8 cellular contexts compared by ENCODE assay signal in the genomic region with DNA sequence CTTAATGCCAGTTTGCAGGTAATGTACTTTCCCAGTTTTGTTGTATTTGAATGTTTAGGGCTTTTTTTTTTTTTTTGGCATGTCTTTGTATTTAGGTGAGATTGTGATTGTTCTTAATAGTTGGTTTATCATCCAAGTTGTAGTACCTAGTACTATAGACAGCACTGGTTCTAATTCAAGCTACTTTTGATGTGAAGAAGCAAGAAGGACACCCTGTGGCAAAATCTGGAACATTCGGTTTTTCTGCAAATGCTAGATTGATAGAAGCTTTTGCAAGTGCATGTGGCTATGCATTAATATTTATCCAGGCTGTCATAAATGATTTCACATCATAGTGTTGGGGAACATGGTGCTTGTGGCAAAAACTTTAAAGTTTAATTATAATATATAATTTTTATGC.
A peak's percentile ranks its signal among the peaks of the same experiment; 100 is the strongest.
DNase-seq lines count a peak whose midpoint lies in the region; ATAC-seq, FAIRE-seq and TF ChIP-seq lines count a peak whose summit lies in the region.
"Had no signal": no experiment of that assay in that cellular context is flagged by ENCODE, and none has a peak within 500 bp of the region (broad histone marks: within the 10 kb centered on the region; RNA-seq: fewer than 3 reads in every experiment).

No MANE protein-coding gene starts in this region.

- no peaks in the 10 kb centered on the region for H3K9me3 ChIP-seq in GM23248 (ENCODE audit: low read depth)

- no peaks in the 10 kb centered on the region for H3F3A ChIP-seq in GM23248 (ENCODE audit: insufficient read depth)

- no peak overlapping the region for H2AFZ ChIP-seq in GM23248

- ATAC-seq in GM21786 (IDR thresholded peaks at IDR 0.05; ENCODE audit: unreplicated experiment) (no peak), HG02973 (IDR thresholded peaks at IDR 0.05; ENCODE audit: unreplicated experiment) (no peak)

- no peaks in the 10 kb centered on the region for H3K4me1 ChIP-seq in GM23248 (ENCODE audit: insufficient read depth)

- H4K20me1 ChIP-seq in GM23248 (ENCODE audit: insufficient read depth): no peaks in the 10 kb centered on the region

- H3K79me2 ChIP-seq in GM23248 (ENCODE audit: insufficient read depth): no peaks in the 10 kb centered on the region

- H3K27ac Mint-ChIP-seq in progenitor cell of endocrine pancreas: no peak overlapping the region
- H3K27ac Mint-ChIP-seq: T-helper 1 cell treated with Interleukin-12 subunit alpha and Interleukin-12 subunit beta and Interleukin-4 antibody, amounts not matched to agents 30 μg/mL and 1 μg/mL, for 36 hours had no signal

- DNase-seq in GM23248 (peak; percentile 42), NCI-H2081 (lab: John Stamatoyannopoulos, UW) (peak; percentile 69 to 85), bronchial epithelial cell (ENCODE audit: low read depth) (peak; percentile 50), progenitor cell of endocrine pancreas (ENCODE audit: low spot score, unreplicated experiment) (no peak)
- DNase-seq in stimulated activated CD4-positive, alpha-beta T cell treated with anti-CD3 and anti-CD28 coated beads, Interleukin-4, amount 100 ng/mL, for 24 hours: no peak

- H3K4me1 Mint-ChIP-seq in progenitor cell of endocrine pancreas (ENCODE audit: low read depth): peaks cover 13% of the 10 kb centered on the region

- TF ChIP-seq CTCF in bronchial epithelial cell (IDR thresholded peaks at IDR 0.05; ENCODE audit: insufficient read depth, low read length, severe bottlenecking) (peak; percentile 32), progenitor cell of endocrine pancreas (IDR thresholded peaks at IDR 0.05; ENCODE audit: unreplicated experiment) (peak; percentile 49)

- H3K4me2 ChIP-seq in GM23248 (ENCODE audit: unreplicated experiment): no peak overlapping the region

- H3K9me2 ChIP-seq in GM23248 (ENCODE audit: insufficient read depth): no peaks in the 10 kb centered on the region

- H3K27ac ChIP-seq in GM23248: no peak overlapping the region

- H3K9ac ChIP-seq in GM23248: no peak overlapping the region

- H3K27me3 Mint-ChIP-seq in progenitor cell of endocrine pancreas: no peaks in the 10 kb centered on the region

- H3K4me3 ChIP-seq in GM23248 (no peak overlapping the region), bronchial epithelial cell (ENCODE audit: low read depth, low read length) (no peak overlapping the region)

- no peaks in the 10 kb centered on the region for H3K9me3 Mint-ChIP-seq in progenitor cell of endocrine pancreas (ENCODE audit: low read depth)
- H3K9me3 Mint-ChIP-seq: T-helper 1 cell treated with Interleukin-12 subunit alpha and Interleukin-12 subunit beta and Interleukin-4 antibody, amounts not matched to agents 30 μg/mL and 1 μg/mL, for 36 hours had no signal

- H3K36me3 Mint-ChIP-seq in progenitor cell of endocrine pancreas (ENCODE audit: insufficient read depth): no peaks in the 10 kb centered on the region

- 50 to 58% methylated on average over 1 of the region's 1 CpG for WGBS in GM23248 (ENCODE audit: low coverage in 1 of 2, low lambda C conversion rate in 2 of 2, missing lambda C conversion rate in 2 of 2), 2 experiments

- H3K4me3 Mint-ChIP-seq in progenitor cell of endocrine pancreas (ENCODE audit: low read depth): no peak overlapping the region
- H3K4me3 Mint-ChIP-seq: T-helper 1 cell treated with Interleukin-12 subunit alpha and Interleukin-12 subunit beta and Interleukin-4 antibody, amounts not matched to agents 30 μg/mL and 1 μg/mL, for 36 hours had no signal

- in situ Hi-C loops in GM23248 (cut with MboI): loop anchor here (25.0 kb wide), 1 partner anchor 576 kb away; no protein-coding TSS in a partner anchor

- H3K36me3 ChIP-seq in GM23248 (ENCODE audit: low read depth) (no peaks in the 10 kb centered on the region), bronchial epithelial cell (ENCODE audit: control insufficient read depth, insufficient read depth, low read length) (no peaks in the 10 kb centered on the region)

- FAIRE-seq in bronchial epithelial cell (lab: Jason Lieb, UNC): no peak

- H3K27me3 ChIP-seq in GM23248 (replicated peaks; ENCODE audit: insufficient read depth) (no peaks in the 10 kb centered on the region), bronchial epithelial cell (ENCODE audit: control insufficient read depth, insufficient read depth, low read length) (no peaks in the 10 kb centered on the region)

Comparison
In these comparisons a context has a peak if more than half of its experiments do, and no peak if none do; other contexts are left out.
1. DNase-seq: peak in GM23248 (single experiment), NCI-H2081 (2 of 2) and bronchial epithelial cell (single experiment); none in progenitor cell of endocrine pancreas (single experiment) and stimulated activated CD4-positive, alpha-beta T cell treated with anti-CD3 and anti-CD28 coated beads, Interleukin-4, amount 100 ng/mL, for 24 hours (single experiment).